2 cellular contexts compared by ENCODE assay signal in genomic region chr4:184816962-184817361, GRCh38.
TF ChIP-seq lines count a peak whose summit lies in the region.

No MANE protein-coding gene starts in this region.

TF ChIP-seq in HEK293, 187 proteins besides CTCF, POLR2A, EP300 and RAD21 (continued from another document):
- TF ChIP-seq PRDM4 (tag by site-specific recombination; IDR thresholded peaks at IDR 0.05), result peak; percentile 65

TF ChIP-seq in SK-N-SH, 30 proteins besides CTCF, POLR2A, EP300 and RAD21 (continued from another document):
- TF ChIP-seq REST (IDR thresholded peaks at IDR 0.05; ENCODE audit: low read depth, low read length), result no peak
- TF ChIP-seq RFX5 (IDR thresholded peaks at IDR 0.05; ENCODE audit: low read length), result no peak
- TF ChIP-seq NRF1 (IDR thresholded peaks at IDR 0.05; ENCODE audit: low read depth, low read length), result no peak
- TF ChIP-seq TCF12 (IDR thresholded peaks at IDR 0.05), result no peak
- no peak for TF ChIP-seq TAF1 (IDR thresholded peaks at IDR 0.05; ENCODE audit: borderline replicate concordance, low read depth, low read length)
- no peak for TF ChIP-seq FOXJ3 (CRISPR knock-in tag; IDR thresholded peaks at IDR 0.05)
- no peak for TF ChIP-seq EZH2phosphoT487 (IDR thresholded peaks at IDR 0.05; ENCODE audit: borderline replicate concordance, low read depth)
- no peak for TF ChIP-seq RCOR1 (IDR thresholded peaks at IDR 0.05; ENCODE audit: low read length)
